Comparison of ENCODE assay signal across 10 cellular contexts in the genomic region with DNA sequence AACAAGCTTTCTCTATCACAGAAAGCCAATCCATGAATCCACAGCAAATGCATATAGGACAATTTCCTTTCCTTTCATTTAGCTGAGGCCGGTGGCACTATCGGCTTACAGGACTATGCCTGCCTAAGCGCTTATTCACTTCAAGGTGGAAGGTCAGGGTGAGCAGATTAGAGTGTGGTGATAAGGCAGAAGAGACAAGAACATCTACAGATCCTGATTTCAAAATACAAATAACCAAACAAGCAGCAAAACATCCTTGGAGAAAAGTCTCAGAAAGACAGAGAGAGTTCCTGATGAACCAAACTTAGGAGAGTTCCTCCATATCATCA. TPM values are rescaled to one million over a fixed set of nuclear protein-coding genes. Genes with fewer than 3 reads are reported as not detected.
DNase-seq lines count a peak whose midpoint lies in the region; ATAC-seq and TF ChIP-seq lines count a peak whose summit lies in the region.
"Had no signal": no experiment of that assay in that cellular context is flagged by ENCODE, and none has a peak within 500 bp of the region (broad histone marks: within the 10 kb centered on the region; RNA-seq: fewer than 3 reads in every experiment).

No MANE protein-coding gene starts in this region.

- peaks cover 45 to 75% of the 10 kb centered on the region in 2 donors for H3K4me1 ChIP-seq in thoracic aorta (ENCODE audit: control insufficient read depth in 1 of 2, low read depth in 2 of 2)

- peak; percentile 62 for DNase-seq in KBM-7
- DNase-seq in thoracic aorta (ENCODE audit: low spot score), result no peak
- DNase-seq in activated CD4-positive, alpha-beta T cell treated with anti-CD3 and anti-CD28 coated beads, Interleukin-2, amount 50 U/mL, for 4 hours, result no peak
- no peak for DNase-seq in central memory CD4-positive, alpha-beta T cell
- DNase-seq in activated CD4-positive, alpha-beta T cell treated with anti-CD3 and anti-CD28 coated beads for 4 hours, result no peak
- DNase-seq: activated T-cell treated with anti-CD3 and anti-CD28 coated beads for 4 hours, DMS79 treated with DMSO at 0.1 percent for 48 hours, T-helper 2 cell had no signal

- peak overlapping the region; percentile 7 for H3K27ac ChIP-seq in angular gyrus (ENCODE audit: low read depth, low read length)
- peak overlapping the region; percentile 59 for H3K27ac ChIP-seq in layer of hippocampus (ENCODE audit: low read depth, low read length)
- peak overlapping the region; percentile 77 to 81 for H3K27ac ChIP-seq in thoracic aorta

- H3K36me3 ChIP-seq in thoracic aorta, result no peaks in the 10 kb centered on the region

- in situ Hi-C loops in KBM-7 (cut with MboI; ENCODE audit: low pct_unique_long_range_greater_than_20kb, low sequenced_read_pairs), result no loop called here

- TF ChIP-seq CTCF in thoracic aorta (IDR thresholded peaks at IDR 0.05), result no peak

- no peak for ATAC-seq in thoracic aorta (ENCODE audit: insufficient number of reproducible peaks, low FRiP score, low read depth)

- no peaks in the 10 kb centered on the region for H3K9me3 ChIP-seq in thoracic aorta

- no peaks in the 10 kb centered on the region for H3K27me3 ChIP-seq in layer of hippocampus (ENCODE audit: control insufficient read depth, insufficient read depth, low read length)
- no peaks in the 10 kb centered on the region for H3K27me3 ChIP-seq in thoracic aorta (replicated peaks; ENCODE audit: insufficient read depth)

- peak overlapping the region; percentile 55 for H3K4me3 ChIP-seq in thoracic aorta

RNA-seq across cellular contexts. Expression of gene MEF2C, which starts 57.2 kb away (rescaled TPM):
- total RNA-seq in thoracic aorta, result 100 to 1,000 TPM in 1 of 2 donors, 10 to 100 TPM in 1; 94.0 to 104 TPM

Comparison
In these comparisons a context has a peak if more than half of its experiments do, and no peak if none do; other contexts are left out.
1. H3K27ac ChIP-seq: peak in every context shown above with its lines; median percentile 79 in thoracic aorta; 59 in layer of hippocampus; 7 in angular gyrus.